In genomic region chr16:30896203-30896889, GRCh38 we compare ENCODE assay signal across 8 cellular contexts. TPM values are rescaled to one million over a fixed set of nuclear protein-coding genes. Genes with fewer than 3 reads are reported as not detected.
DNase-seq lines count a peak whose midpoint lies in the region; ATAC-seq, FAIRE-seq and TF ChIP-seq lines count a peak whose summit lies in the region.

CTF1 (plus strand) TSS chr16:30896614; CDS start chr16:30896644, 30 bp downstream.

- ATAC-seq in GM12878 (no peak), HG03354 (IDR thresholded peaks at IDR 0.05; ENCODE audit: poor library complexity, severe bottlenecking, unreplicated experiment) (no peak)

- TF ChIP-seq EP300 in GM12878 (IDR thresholded peaks at IDR 0.05; ENCODE audit: borderline replicate concordance in 1 of 2, control insufficient read depth in 1 of 2, low read depth in 2 of 2, low read length in 2 of 2) = no peak

- peaks cover 1% of the 10 kb centered on the region; the same call in 1 of the 2 replicates for H3K79me2 ChIP-seq in GM12878 (ENCODE audit: control insufficient read depth, insufficient read depth, low read length)

- H3K4me1 Mint-ChIP-seq in CD8-positive, alpha-beta memory T cell = peaks cover 48 to 58% (median 52%) of the 10 kb centered on the region in 3 donors
- peaks cover 29% of the 10 kb centered on the region for H3K4me1 Mint-ChIP-seq in progenitor cell of endocrine pancreas (ENCODE audit: low read depth)

- intact Hi-C loops in GM12878 (cut with micrococcal nuclease; ENCODE audit: unreplicated experiment) = loop anchor here (2.0 to 10.0 kb wide), 2 partner anchors 26 to 242 kb away; partner anchors contain the start of genes FBRS, FBXL19 and PRR14

- no peaks in the 10 kb centered on the region for H3K36me3 ChIP-seq in CD8-positive, alpha-beta memory T cell (ENCODE audit: insufficient read depth, low read length)
- no peaks in the 10 kb centered on the region for H3K36me3 ChIP-seq in GM12878 (ENCODE audit: control insufficient read depth in 2 of 2, insufficient read depth in 2 of 2, low read length in 1 of 2)

- no peak for FAIRE-seq in GM12878 (lab: Jason Lieb, UNC)

- H3K9me3 ChIP-seq in CD8-positive, alpha-beta memory T cell (ENCODE audit: low read length) = no peaks in the 10 kb centered on the region
- H3K9me3 ChIP-seq in GM12878 (replicated peaks; ENCODE audit: control insufficient read depth, insufficient read depth, low read length) = no peaks in the 10 kb centered on the region

- BruUV-seq in GM12878 (replicated peaks; lab: Mats Ljungman, UMichigan) = no TSS peak

- H3K4me1 ChIP-seq in CD8-positive, alpha-beta memory T cell (ENCODE audit: insufficient read depth, low read length) = peaks cover 26% of the 10 kb centered on the region
- peaks cover 26% of the 10 kb centered on the region for H3K4me1 ChIP-seq in GM12878 (ENCODE audit: control insufficient read depth, insufficient read depth, low read length)

- SMC1A ChIA-PET in GM12878 (lab: Charles Lee; ENCODE audit: uncharacterized antibody, unreplicated experiment) = interaction anchor here (1.2 to 8.8 kb wide), 3 partner anchors 14 to 52 kb away, joined by 3 to 146 read pairs (median 3); no protein-coding TSS in a partner anchor

- RAD21 ChIA-PET in GM12878 (lab: Charles Lee; ENCODE audit: unreplicated experiment) = interaction anchor here (2.0 kb wide), 1 partner anchor 51 kb away, joined by 7 read pairs; no protein-coding TSS in a partner anchor

- no peak for DNase-seq in CD8-positive, alpha-beta memory T cell
- peak; percentile 16 for DNase-seq in M059J (ENCODE audit: low read depth)
- no peak for DNase-seq in GM12878 (ENCODE audit: low read depth, low spot score)
- peak in 45 of 51 donors; percentile 23 to 79 (median 56) for DNase-seq in hypothalamus (lab: John Stamatoyannopoulos, UW)
- DNase-seq in progenitor cell of endocrine pancreas (ENCODE audit: low spot score, unreplicated experiment) = peak; percentile 65
- no peak for DNase-seq in NCI-H1092 (lab: John Stamatoyannopoulos, UW)
- DNase-seq in D341Med (ENCODE audit: low spot score) = no peak

- TF ChIP-seq POLR2A in GM12878 (IDR thresholded peaks at IDR 0.05; ENCODE audit: low read depth, low read length) = no peak

- peak within 1 kb of the TSS; percentile 71 for H3K4me2 ChIP-seq in GM12878 (ENCODE audit: control insufficient read depth, insufficient read depth)

- POLR2A ChIA-PET in CD8-positive, alpha-beta memory T cell (lab: Charles Lee) = interaction anchor here (1.9 kb wide), 1 partner anchor 20 kb away, joined by 6 read pairs; no protein-coding TSS in a partner anchor
- POLR2A ChIA-PET in GM12878 (lab: Charles Lee) = interaction anchor here (0.5 to 0.8 kb wide), 2 partner anchors 23 to 32 kb away, joined by 3 read pairs; no protein-coding TSS in a partner anchor

- peak within 1 kb of the TSS; percentile 78 for H2AFZ ChIP-seq in GM12878 (ENCODE audit: control insufficient read depth, low read depth, low read length)

- H3K27me3 ChIP-seq in CD8-positive, alpha-beta memory T cell (ENCODE audit: insufficient read depth, low read length, poor library complexity, severe bottlenecking) = no peaks in the 10 kb centered on the region
- H3K27me3 ChIP-seq in GM12878 (replicated peaks in 1 of 2; ENCODE audit: control insufficient read depth in 2 of 2, insufficient read depth in 2 of 2, low read length in 1 of 2) = no peaks in the 10 kb centered on the region

- TF ChIP-seq CTCF in GM12878 (IDR thresholded peaks at IDR 0.05 in 2 of 3, conservative IDR thresholded peaks at IDR 0.05 in 1 of 3; ENCODE audit: control insufficient read depth in 2 of 3, extremely low read depth in 1 of 3, insufficient read depth in 1 of 3, low read depth in 3 of 3, low read length in 3 of 3) (no peak), progenitor cell of endocrine pancreas (IDR thresholded peaks at IDR 0.05; ENCODE audit: unreplicated experiment) (no peak)

- peak within 1 kb of the TSS; percentile 32 for H3K4me3 ChIP-seq in CD8-positive, alpha-beta memory T cell (ENCODE audit: low read length)
- no peak within 1 kb of the TSS for H3K4me3 ChIP-seq in GM12878

- H3K27ac ChIP-seq in CD8-positive, alpha-beta memory T cell (ENCODE audit: low read depth, low read length) = peak within 1 kb of the TSS; percentile 60
- peak within 1 kb of the TSS; percentile 39; the same call in 1 of the 2 replicates for H3K27ac ChIP-seq in GM12878 (ENCODE audit: control insufficient read depth, insufficient read depth)

- peaks cover 0 to 2% of the 10 kb centered on the region in 2 donors for H3K27me3 Mint-ChIP-seq in CD8-positive, alpha-beta memory T cell
- H3K27me3 Mint-ChIP-seq in progenitor cell of endocrine pancreas = no peaks in the 10 kb centered on the region

- H4K20me1 ChIP-seq in GM12878 (ENCODE audit: control insufficient read depth, insufficient read depth) = no peaks in the 10 kb centered on the region; the same call in 1 of the 2 replicates

- CTCF ChIA-PET in CD8-positive, alpha-beta memory T cell (lab: Charles Lee) = interaction anchor here (1.1 to 1.7 kb wide), 3 partner anchors 11 to 52 kb away, joined by 3 to 5 read pairs (median 3); no protein-coding TSS in a partner anchor
- CTCF ChIA-PET in GM12878 (lab: Yijun Ruan, JAX) = interaction anchor here (0.7 to 4.1 kb wide), 2 partner anchors 23 to 51 kb away, joined by 3 to 28 read pairs; no protein-coding TSS in a partner anchor

- H3K36me3 Mint-ChIP-seq in CD8-positive, alpha-beta memory T cell = peaks cover 0 to 14% (median 2%) of the 10 kb centered on the region in 3 donors
- H3K36me3 Mint-ChIP-seq in progenitor cell of endocrine pancreas (ENCODE audit: insufficient read depth) = peaks cover 2% of the 10 kb centered on the region

- peak within 1 kb of the TSS; percentile 46 to 82 (median 62) for H3K4me3 Mint-ChIP-seq in CD8-positive, alpha-beta memory T cell
- peak within 1 kb of the TSS; percentile 86 for H3K4me3 Mint-ChIP-seq in progenitor cell of endocrine pancreas (ENCODE audit: low read depth)

- H3K27ac Mint-ChIP-seq in CD8-positive, alpha-beta memory T cell = peak within 1 kb of the TSS; percentile 66 to 92 (median 90)
- peak within 1 kb of the TSS; percentile 99 for H3K27ac Mint-ChIP-seq in progenitor cell of endocrine pancreas

- in situ Hi-C loops in GM12878 (cut with MboI) = no loop called here

- peak within 1 kb of the TSS; percentile 32; the same call in 1 of the 2 replicates for H3K9ac ChIP-seq in GM12878 (ENCODE audit: control insufficient read depth, insufficient read depth, low read length)

- no peak for TF ChIP-seq RAD21 in GM12878 (IDR thresholded peaks at IDR 0.05; ENCODE audit: insufficient read depth, low read depth, low read length)

- H3K9me3 Mint-ChIP-seq in CD8-positive, alpha-beta memory T cell = no peaks in the 10 kb centered on the region
- H3K9me3 Mint-ChIP-seq in progenitor cell of endocrine pancreas (ENCODE audit: low read depth) = no peaks in the 10 kb centered on the region

- WGBS in GM12878 (ENCODE audit: insufficient coverage, insufficient replicate concordance, low lambda C conversion rate, missing lambda C conversion rate) = 35% methylated on average over 35 of the region's 36 CpGs

TF ChIP-seq in GM12878, 131 proteins besides CTCF, POLR2A, EP300 and RAD21 (continues in another document):
- TF ChIP-seq STAT3 (IDR thresholded peaks at IDR 0.05; ENCODE audit: low read depth, low read length) = no peak
- no peak for TF ChIP-seq MAX (IDR thresholded peaks at IDR 0.05; ENCODE audit: low read depth, low read length)
- no peak for TF ChIP-seq EED (IDR thresholded peaks at IDR 0.05; ENCODE audit: low read depth)
- no peak for TF ChIP-seq USF2 (IDR thresholded peaks at IDR 0.05; ENCODE audit: borderline replicate concordance, low read depth, low read length)
- no peak for TF ChIP-seq MTA3 (IDR thresholded peaks at IDR 0.05; ENCODE audit: borderline replicate concordance, low read length)
- no peak for TF ChIP-seq FOXK2 (IDR thresholded peaks at IDR 0.05)
- no peak for TF ChIP-seq YY1 (IDR thresholded peaks at IDR 0.05; ENCODE audit: low read depth, low read length)

RNA-seq across cellular contexts. Expression of gene CTF1, which starts in this region (rescaled TPM):
- total RNA-seq in CD8-positive, alpha-beta memory T cell = under 1 TPM in 1 of 2 experiments, not detected in 1; 0.33 TPM
- not detected for polyA plus RNA-seq in CD8-positive, alpha-beta memory T cell
- total RNA-seq in M059J (2014; rRNA removed; shearing (Covaris generic)) = 0.42 TPM in 1 of 2 replicates, not detected in the other
- total RNA-seq in GM12878 (2013; cell fraction: nucleolus; rRNA removed) = not detected in 2 replicates
- total RNA-seq in GM12878 (2014; rRNA removed) (0.05 and 0.11 TPM in 2 replicates), GM12878 (2014; rRNA removed; fragmentation: Illumina TruSeq; extraction: Trizol) (0.09 and 0.14 TPM in 2 replicates), GM12878 (2021) (0.45 and 0.46 TPM in 2 replicates), progenitor cell of endocrine pancreas (4.5 and 5.1 TPM in 2 replicates)
- not detected for polyA plus RNA-seq in GM12878 (2011; ENCODE audit: low read depth)
- polyA plus RNA-seq in GM12878 (2011; rRNA removed) (0.11 TPM in 1 of 2 replicates, not detected in the other), GM12878 (2014; fragmentation: Illumina TruSeq; extraction: Trizol) (0.16 TPM in 1 of 2 replicates, not detected in the other), GM12878 (2014; fragmentation: Nextera tagmentation; extraction: Ambion mirVana) (under 1 TPM in 1 of 2 experiments, not detected in 1; 0.04 TPM), GM12878 (2014; rRNA removed) (0.22 and 0.34 TPM in 2 replicates), GM12878 (2016; fragmentation: Nextera tagmentation; extraction: Ambion mirVana) (not detected)
- 0.07 and 0.13 TPM in 2 replicates for polyA plus RNA-seq in GM12878 (2011; cell fraction: cytosol; rRNA removed)
- 0.15 and 0.23 TPM in 2 replicates for polyA plus RNA-seq in GM12878 (2011; cell fraction: nucleus; rRNA removed)
- polyA plus RNA-seq in GM12878 (2012) = 0.13 and 0.19 TPM in 2 replicates
- 0.57 and 0.80 TPM in 2 replicates for polyA minus RNA-seq in GM12878 (2011; rRNA and poly(A)+ RNA removed)
- polyA minus RNA-seq in GM12878 (2011; cell fraction: cytosol; rRNA and poly(A)+ RNA removed) = not detected in 2 replicates
- 0.48 and 0.57 TPM in 2 replicates for polyA minus RNA-seq in GM12878 (2011; cell fraction: nucleus; rRNA and poly(A)+ RNA removed)

Comparison
In these comparisons a context has a peak if more than half of its experiments do, and no peak if none do; other contexts are left out.
1. Peak in DNase-seq in M059J; RNA of the gene not detected or under 1 TPM.
2. DNase-seq: peak in hypothalamus (45 of 51) and progenitor cell of endocrine pancreas (single experiment); none in CD8-positive, alpha-beta memory T cell (0 of 5), GM12878 (single experiment), NCI-H1092 (single experiment) and D341Med (single experiment).